Comparison of ENCODE assay signal across 25 cellular contexts in the genomic region with DNA sequence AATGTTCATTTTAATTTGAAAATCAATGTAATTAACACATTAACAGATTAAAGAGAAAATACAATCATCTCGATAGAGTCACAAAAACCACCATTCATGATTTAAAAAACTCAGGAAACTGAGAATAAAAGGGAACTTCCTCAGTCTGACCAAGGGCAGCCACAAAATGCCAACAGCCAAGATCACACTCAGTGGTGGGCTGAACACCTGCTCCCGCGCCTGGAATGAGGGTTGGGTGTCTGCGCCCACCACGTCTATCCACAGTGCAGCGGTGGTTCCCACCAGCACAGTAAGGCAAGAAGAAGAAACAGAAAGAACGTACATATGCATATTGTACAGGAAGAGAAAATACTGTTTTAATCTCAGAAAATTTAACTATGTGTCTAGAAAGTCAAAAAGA. TPM values are rescaled to one million over a fixed set of nuclear protein-coding genes. Genes with fewer than 3 reads are reported as not detected.
DNase-seq lines count a peak whose midpoint lies in the region; ATAC-seq and TF ChIP-seq lines count a peak whose summit lies in the region.
"Had no signal": no experiment of that assay in that cellular context is flagged by ENCODE, and none has a peak within 500 bp of the region (broad histone marks: within the 10 kb centered on the region; RNA-seq: fewer than 3 reads in every experiment).

No MANE protein-coding gene starts in this region.

- H3K4me1 ChIP-seq in spleen, result peaks cover 0 to 13% (median 4%) of the 10 kb centered on the region in 6 donors
- H3K4me1 ChIP-seq in thyroid gland, result no peaks in the 10 kb centered on the region
- H3K4me1 ChIP-seq: heart left ventricle, prostate gland, tibial nerve had no signal

- H3K36me3 ChIP-seq in spleen (no peaks in the 10 kb centered on the region), thyroid gland (no peaks in the 10 kb centered on the region)
- H3K36me3 ChIP-seq: prostate gland had no signal

- DNase-seq in HL-60 (ENCODE audit: low read depth in 1 of 2, low spot score in 1 of 2) (peak in 1 of 2 experiments; percentile 51), MV-4-11 (lab: John Stamatoyannopoulos, UW) (peak; percentile 64), dermis blood vessel endothelial cell (peak; percentile 54), spleen (peak; percentile 25), retina (no peak), thyroid gland (no peak)
- DNase-seq: activated CD4-positive, CD25-positive, alpha-beta regulatory T cell treated with anti-CD3 and anti-CD28 coated beads, Interleukin-2, amount 50 U/mL, for 72 hours; activated naive CD4-positive, alpha-beta T cell treated with anti-CD3 and anti-CD28 coated beads for 36 hours; activated T-cell treated with anti-CD3 and anti-CD28 coated beads, Interleukin-2, amount 50 U/mL, for 4 hours; central memory CD4-positive, alpha-beta T cell; GF-D8; NCI-H1417 treated with DMSO at 0.1 percent for 48 hours; NCI-H510A treated with DMSO at 0.1 percent for 48 hours; stimulated activated CD4-positive, alpha-beta T cell treated with anti-CD3 and anti-CD28 coated beads, Interleukin-1b, Interleukin-23, amount 100 ng/mL, for 48 hours; stimulated activated naive CD4-positive, alpha-beta T cell had no signal

- 10 to 26% (median 15%) methylated on average over 7 of the region's 7 CpGs for WGBS in spleen, 5 donors
- WGBS in thyroid gland, 2 donors, result 82 to 87% methylated on average over 7 of the region's 7 CpGs

- H3K4me3 ChIP-seq in HL-60 (replicated peaks; ENCODE audit: insufficient read depth, low read length), result no peak overlapping the region
- no peak overlapping the region for H3K4me3 ChIP-seq in spleen
- no peak overlapping the region for H3K4me3 ChIP-seq in thyroid gland (replicated peaks in 1 of 3)
- H3K4me3 ChIP-seq: heart left ventricle, prostate gland, tibial nerve had no signal

- TF ChIP-seq CTCF in HL-60 (IDR thresholded peaks at IDR 0.05; ENCODE audit: insufficient read depth, low read length), result no peak
- no peak for TF ChIP-seq CTCF in spleen (IDR thresholded peaks at IDR 0.05 in 8 of 11, conservative IDR thresholded peaks at IDR 0.05 in 3 of 11)
- TF ChIP-seq CTCF in thyroid gland (IDR thresholded peaks at IDR 0.05), result no peak

- TF ChIP-seq POLR2A in spleen (IDR thresholded peaks at IDR 0.05), result no peak
- TF ChIP-seq POLR2A in thyroid gland (IDR thresholded peaks at IDR 0.05), result no peak

- intact Hi-C loops in spleen (cut with DNase I; ENCODE audit: low total_unique reads) (no loop called here), thyroid gland (cut with DNase I) (no loop called here)

- H3K9me3 ChIP-seq in spleen (peaks cover 0 to 23% (median 14%) of the 10 kb centered on the region in 8 donors), thyroid gland (no peaks in the 10 kb centered on the region)
- H3K9me3 ChIP-seq: prostate gland had no signal

- H3K27me3 ChIP-seq in HL-60 (ENCODE audit: insufficient read depth, poor library complexity, severe bottlenecking), result no peaks in the 10 kb centered on the region
- H3K27me3 ChIP-seq in spleen (replicated peaks in 1 of 7), result no peaks in the 10 kb centered on the region
- H3K27me3 ChIP-seq in thyroid gland, result no peaks in the 10 kb centered on the region
- H3K27me3 ChIP-seq: heart left ventricle, tibial nerve had no signal

- H3K27ac ChIP-seq in HL-60 (replicated peaks), result peak overlapping the region; percentile 23
- H3K27ac ChIP-seq in spleen, result no peak overlapping the region
- H3K27ac ChIP-seq in thyroid gland, result no peak overlapping the region
- H3K27ac ChIP-seq: heart left ventricle, prostate gland, RWPE1, tibial nerve had no signal

- no peak for ATAC-seq in GM21619 (IDR thresholded peaks at IDR 0.05; ENCODE audit: unreplicated experiment)
- ATAC-seq in GM21723 (IDR thresholded peaks at IDR 0.05; ENCODE audit: unreplicated experiment), result no peak
- ATAC-seq: heart left ventricle, SK-N-SH treated with all-trans-retinoic acid at 6 μM for 48 hours had no signal

RNA-seq across cellular contexts. Expression of a gene that starts 11.7 kb away (rescaled TPM):
- 32.7 and 32.8 TPM in 2 replicates for total RNA-seq in dermis blood vessel endothelial cell
- 10 to 100 TPM; 21.8 to 39.0 (median 25.5) TPM for total RNA-seq in spleen
- 10 to 100 TPM; 21.8 to 49.3 (median 26.7) TPM for polyA plus RNA-seq in spleen
- total RNA-seq in thyroid gland, result 10 to 100 TPM; 50.1 to 58.5 (median 54.2) TPM

RNA-seq across cellular contexts. Expression of a gene that starts 29.6 kb away (rescaled TPM):
- total RNA-seq in dermis blood vessel endothelial cell (0.23 and 0.34 TPM in 2 replicates), spleen (under 1 TPM in 3 of 7 donors, not detected in 4; 0.26 to 0.37 (median 0.28) TPM), thyroid gland (under 1 TPM in 2 of 4 donors, not detected in 2; 0.29 to 0.78 TPM)
- polyA plus RNA-seq in spleen, result under 1 TPM; 0.07 to 0.10 (median 0.09) TPM
- total RNA-seq: activated CD8-positive, alpha-beta memory T cell treated with anti-CD3 and anti-CD28 coated beads for 36 hours; activated naive CD4-positive, alpha-beta T cell treated with anti-CD3 and anti-CD28 coated beads for 36 hours; activated T-cell treated with anti-CD3 and anti-CD28 coated beads, Interleukin-2, amount 50 U/mL, for 4 hours; heart left ventricle; LHCN-M2; mononuclear cell; tibial nerve had no signal
- polyA plus RNA-seq: heart left ventricle had no signal

RNA-seq across cellular contexts. Expression of a gene that starts 47.6 kb away (rescaled TPM):
- total RNA-seq in dermis blood vessel endothelial cell, result 1.5 and 2.6 TPM in 2 replicates
- 10 to 100 TPM in 2 of 7 donors, 1 to 10 TPM in 5; 1.9 to 15.0 (median 5.3) TPM for total RNA-seq in spleen
- 10 to 100 TPM in 1 of 3 donors, 1 to 10 TPM in 2; 3.2 to 10.7 (median 7.8) TPM for polyA plus RNA-seq in spleen
- total RNA-seq in thyroid gland, result 10 to 100 TPM in 2 of 4 donors, 1 to 10 TPM in 2; 5.4 to 16.6 (median 10.0) TPM

RNA-seq across cellular contexts. Expression of a gene that starts 47.8 kb away (rescaled TPM):
- total RNA-seq in dermis blood vessel endothelial cell (32.9 and 43.1 TPM in 2 replicates), spleen (10 to 100 TPM; 14.5 to 52.8 (median 29.8) TPM), thyroid gland (10 to 100 TPM; 13.0 to 32.0 (median 26.6) TPM)
- polyA plus RNA-seq in spleen, result 10 to 100 TPM; 15.6 to 62.3 (median 43.4) TPM

Comparison
In these comparisons a context has a peak if more than half of its experiments do, and no peak if none do; other contexts are left out.
1. DNase-seq: peak in MV-4-11 (single experiment), dermis blood vessel endothelial cell (single experiment) and spleen (single experiment); none in retina (single experiment) and thyroid gland (0 of 2).